Comparison of ENCODE assay signal across 25 cellular contexts in genomic region chr9:68538200-68538599, GRCh38. TPM values are rescaled to one million over a fixed set of nuclear protein-coding genes. Genes with fewer than 3 reads are reported as not detected.
DNase-seq lines count a peak whose midpoint lies in the region; ATAC-seq and TF ChIP-seq lines count a peak whose summit lies in the region.
"Had no signal": no experiment of that assay in that cellular context is flagged by ENCODE, and none has a peak within 500 bp of the region (broad histone marks: within the 10 kb centered on the region; RNA-seq: fewer than 3 reads in every experiment).

No MANE protein-coding gene starts in this region.

- intact Hi-C loops in left cardiac atrium (cut with DNase I): no loop called here
- intact Hi-C loops in CD4-positive, alpha-beta T cell (cut with DNase I, micrococcal nuclease): no loop called here

- POLR2A ChIA-PET in CD4-positive, alpha-beta T cell (lab: Charles Lee): no interaction called here

- CTCF ChIA-PET in CD4-positive, alpha-beta T cell (lab: Charles Lee): no interaction called here

- TF ChIP-seq CTCF in nephron progenitor cell (IDR thresholded peaks at IDR 0.05): no peak
- TF ChIP-seq CTCF in CD4-positive, alpha-beta T cell (IDR thresholded peaks at IDR 0.05): no peak

- H3K27me3 Mint-ChIP-seq in nephron progenitor cell (ENCODE audit: low read depth, poor library complexity): peaks cover 35% of the 10 kb centered on the region
- H3K27me3 Mint-ChIP-seq in CD4-positive, alpha-beta T cell: peaks cover 11% of the 10 kb centered on the region

- ATAC-seq in left cardiac atrium: peak; percentile 46 to 79
- no peak for ATAC-seq in left lobe of liver
- ATAC-seq in GM19395 (IDR thresholded peaks at IDR 0.05; ENCODE audit: unreplicated experiment): no peak
- no peak for ATAC-seq in CD4-positive, alpha-beta T cell (ENCODE audit: poor library complexity)
- ATAC-seq: activated CD4-positive, CD25-positive, alpha-beta regulatory T cell treated with anti-CD3 and anti-CD28 coated beads, Interleukin-2, amount 50 U/mL, for 24 hours; esophagus mucosa; left lung; SK-N-SH treated with all-trans-retinoic acid at 6 μM for 48 hours had no signal

- H3K27me3 ChIP-seq in SJCRH30: no peaks in the 10 kb centered on the region
- H3K27me3 ChIP-seq in CD4-positive, alpha-beta T cell (ENCODE audit: control insufficient read depth, insufficient read depth, low read length): no peaks in the 10 kb centered on the region
- H3K27me3 ChIP-seq: left lung had no signal

- H3K27ac Mint-ChIP-seq in nephron progenitor cell: peak overlapping the region; percentile 51
- no peak overlapping the region for H3K27ac Mint-ChIP-seq in CD4-positive, alpha-beta T cell
- H3K27ac Mint-ChIP-seq: activated naive CD4-positive, alpha-beta T cell treated with anti-CD3 and anti-CD28 coated beads for 36 hours had no signal

- H3K36me3 ChIP-seq in SJCRH30: no peaks in the 10 kb centered on the region
- H3K36me3 ChIP-seq: left lung had no signal

- DNase-seq in SJCRH30: peak in 1 of 2 experiments; percentile 40
- DNase-seq in left cardiac atrium: peak; percentile 42
- no peak for DNase-seq in nephron progenitor cell
- DNase-seq in activated CD8-positive, alpha-beta memory T cell treated with anti-CD3 and anti-CD28 coated beads, Interleukin-2, amount 50 U/mL, for 48 hours: no peak
- no peak for DNase-seq in left lobe of liver (ENCODE audit: low spot score)
- no peak for DNase-seq in CD4-positive, alpha-beta T cell
- DNase-seq: activated naive CD4-positive, alpha-beta T cell treated with anti-CD3 and anti-CD28 coated beads for 36 hours; activated T-cell treated with anti-CD3 and anti-CD28 coated beads, Interleukin-2, amount 50 U/mL, for 48 hours; effector CD4-positive, alpha-beta T cell; left lung; NCI-H1092; NCI-H2029 treated with DMSO at 0.1 percent for 48 hours; NK-92 treated with Interleukin-12 subunit alpha and Interleukin-12 subunit beta, amount 100 ng/mL, for 24 hours; nucleus accumbens; stimulated activated CD4-positive, alpha-beta T cell treated with anti-CD3 and anti-CD28 coated beads, Interleukin-4, amount 100 ng/mL, for 4 hours; substantia nigra had no signal

- no peaks in the 10 kb centered on the region for H3K36me3 Mint-ChIP-seq in nephron progenitor cell (ENCODE audit: low read depth)
- H3K36me3 Mint-ChIP-seq in CD4-positive, alpha-beta T cell (ENCODE audit: low read depth): no peaks in the 10 kb centered on the region

- H3K27ac ChIP-seq in SJCRH30: peak overlapping the region; percentile 2; the same call in 1 of the 2 replicates
- peak overlapping the region; percentile 19 for H3K27ac ChIP-seq in temporal lobe (ENCODE audit: low read depth, low read length)
- no peak overlapping the region for H3K27ac ChIP-seq in CD4-positive, alpha-beta T cell (ENCODE audit: low read depth, low read length)
- H3K27ac ChIP-seq: left lung had no signal

- H3K4me3 ChIP-seq in SJCRH30: no peak overlapping the region
- H3K4me3 ChIP-seq: left lung had no signal

- no peaks in the 10 kb centered on the region for H3K9me3 Mint-ChIP-seq in nephron progenitor cell
- no peaks in the 10 kb centered on the region for H3K9me3 Mint-ChIP-seq in CD4-positive, alpha-beta T cell
- H3K9me3 Mint-ChIP-seq: activated naive CD4-positive, alpha-beta T cell treated with anti-CD3 and anti-CD28 coated beads for 36 hours; CD14-positive monocyte had no signal

- H3K4me1 Mint-ChIP-seq in nephron progenitor cell: peaks cover 50% of the 10 kb centered on the region
- H3K4me1 Mint-ChIP-seq in CD4-positive, alpha-beta T cell (ENCODE audit: low read depth): no peaks in the 10 kb centered on the region

- H3K9me3 ChIP-seq in SJCRH30 (replicated peaks): no peaks in the 10 kb centered on the region; the same call in 1 of the 2 replicates
- H3K9me3 ChIP-seq in CD4-positive, alpha-beta T cell (ENCODE audit: control insufficient read depth, low read length): no peaks in the 10 kb centered on the region
- H3K9me3 ChIP-seq: left lung had no signal

- peaks cover 37% of the 10 kb centered on the region for H3K4me1 ChIP-seq in SJCRH30

- H3K4me3 Mint-ChIP-seq in nephron progenitor cell: no peak overlapping the region
- no peak overlapping the region for H3K4me3 Mint-ChIP-seq in CD4-positive, alpha-beta T cell
- H3K4me3 Mint-ChIP-seq: activated naive CD4-positive, alpha-beta T cell treated with anti-CD3 and anti-CD28 coated beads for 36 hours; CD14-positive monocyte had no signal

RNA-seq across cellular contexts. Expression of gene TMEM252, which starts 2.5 kb away (rescaled TPM):
- 1.5 and 2.1 TPM in 2 replicates for total RNA-seq in SJCRH30 (2014; rRNA removed; shearing (Covaris generic))
- total RNA-seq in left cardiac atrium: under 1 TPM in 1 of 2 donors, not detected in 1; 0.18 TPM
- total RNA-seq in temporal lobe: not detected
- not detected for total RNA-seq in left lobe of liver
- total RNA-seq in CD4-positive, alpha-beta T cell: not detected
- total RNA-seq: activated naive CD4-positive, alpha-beta T cell treated with anti-CD3 and anti-CD28 coated beads for 36 hours; esophagus mucosa; G401; glomerular endothelial cell; left lung; NCI-H460 had no signal

Comparison
In these comparisons a context has a peak if more than half of its experiments do, and no peak if none do; other contexts are left out.
1. ATAC-seq: peak in left cardiac atrium (2 of 2); none in left lobe of liver (single experiment), GM19395 (single experiment) and CD4-positive, alpha-beta T cell (single experiment).